In the genomic region with DNA sequence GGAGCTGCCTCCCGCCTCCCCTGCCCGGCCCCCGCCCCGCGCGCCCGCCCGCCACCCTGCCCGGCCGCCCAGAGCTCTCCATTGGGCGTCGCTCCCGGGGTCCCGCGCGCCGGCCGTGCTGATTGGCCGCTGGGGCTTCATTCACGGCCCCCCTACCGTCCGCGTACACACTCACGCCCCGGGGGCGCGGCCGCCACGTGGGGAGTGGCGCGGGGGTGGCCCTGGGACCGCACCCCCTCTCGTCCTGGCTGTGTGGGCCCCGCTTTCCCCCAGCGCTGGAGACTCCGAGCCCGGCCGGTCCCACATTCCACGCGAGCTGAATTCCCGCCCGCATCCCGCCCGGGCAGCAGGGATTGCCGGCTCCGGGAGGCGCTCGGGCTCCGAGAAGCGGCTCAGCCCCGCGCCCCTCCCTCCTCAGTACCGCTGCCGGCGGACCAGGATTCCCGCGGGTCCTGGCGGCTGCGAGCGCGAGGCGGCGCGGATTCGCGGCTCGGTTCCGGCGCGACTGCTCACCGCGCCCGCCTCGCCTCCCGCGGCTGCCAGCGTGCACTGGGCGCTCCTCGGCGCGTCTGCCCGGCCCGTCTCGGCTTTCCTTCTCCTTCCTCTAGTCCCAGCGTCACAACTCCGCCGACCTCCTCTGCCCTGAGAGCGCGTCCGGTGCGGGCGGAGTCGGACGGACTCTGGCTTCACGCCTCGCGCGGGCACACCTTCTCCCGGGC, we compare ENCODE assay signal across 8 cellular contexts.
DNase-seq lines count a peak whose midpoint lies in the region; ATAC-seq and TF ChIP-seq lines count a peak whose summit lies in the region.

No MANE protein-coding gene starts in this region.

- ATAC-seq in HG03066 (IDR thresholded peaks at IDR 0.05; ENCODE audit: low read depth, unreplicated experiment) = peak; percentile 61

- TF ChIP-seq CTCF in epithelial cell of esophagus (IDR thresholded peaks at IDR 0.05; ENCODE audit: insufficient read depth, low read depth, low read length, missing control alignments) = no peak

- DNase-seq in NCI-H1436 (lab: John Stamatoyannopoulos, UW) (peak; percentile 81), NCI-H1436 treated with DMSO at 0.1 percent for 48 hours (lab: John Stamatoyannopoulos, UW) (no peak), NCI-H69 (lab: John Stamatoyannopoulos, UW) (peak; percentile 91), epithelial cell of esophagus (ENCODE audit: low read depth) (peak; percentile 92), middle frontal gyrus (ENCODE audit: extremely low spot score, low spot score) (peak; percentile 80)
- DNase-seq in activated CD8-positive, alpha-beta memory T cell treated with anti-CD3 and anti-CD28 coated beads, Interleukin-2, amount 50 U/mL, for 48 hours = peak; percentile 86
- peak; percentile 58 to 73 for DNase-seq in stimulated activated CD8-positive, alpha-beta memory T cell treated with anti-CD3 and anti-CD28 coated beads, Interleukin-15, amount 100 ng/mL, for 4 hours (ENCODE audit: low read depth in 2 of 2)

- peak overlapping the region; percentile 75 for H3K4me3 ChIP-seq in epithelial cell of esophagus (ENCODE audit: low read length)
